ENCODE assay signal across 8 cellular contexts in the genomic region with DNA sequence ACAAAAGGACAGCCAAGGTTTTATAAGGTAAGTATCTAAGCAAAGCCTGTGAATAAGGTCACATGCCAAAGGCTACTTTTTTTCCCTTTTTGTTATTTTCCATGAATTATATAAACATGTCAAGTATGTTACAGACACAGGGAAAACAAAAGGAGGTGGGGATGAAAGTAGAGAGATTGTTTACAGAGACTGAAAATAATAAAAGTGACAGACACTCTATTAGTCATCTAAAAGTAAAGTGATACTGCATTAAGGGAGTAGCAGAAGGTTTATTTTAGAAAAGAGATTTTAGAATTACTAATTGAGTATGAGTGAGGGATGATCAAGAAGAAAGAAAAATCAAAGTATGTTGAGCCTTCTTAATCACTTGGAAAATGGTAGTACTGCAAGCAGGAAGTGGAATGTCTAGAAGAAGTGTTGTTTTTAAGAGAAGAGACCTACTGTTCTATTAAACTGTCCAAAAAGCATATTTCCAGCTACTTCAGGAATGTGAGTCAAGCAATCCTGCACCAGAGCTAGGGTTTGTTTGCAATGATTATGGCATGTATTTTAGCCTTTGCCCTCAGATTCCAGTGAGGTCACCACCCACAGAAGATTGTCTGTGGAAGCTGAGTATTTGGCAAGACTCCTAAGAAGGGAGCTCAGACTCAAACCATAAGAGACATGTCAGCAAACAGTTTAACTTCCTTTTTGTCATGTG.
DNase-seq lines count a peak whose midpoint lies in the region; ATAC-seq and TF ChIP-seq lines count a peak whose summit lies in the region.

No MANE protein-coding gene starts in this region.

- H3K4me3 Mint-ChIP-seq in natural killer cell treated with Interleukin-12 subunit alpha and Interleukin-12 subunit beta and Interleukin-15 and Interleukin-18, amount 100 ng/mL, for 72 hours, result peak overlapping the region; percentile 4

- peaks cover 0 to 6% of the 10 kb centered on the region in 2 donors for H3K4me1 Mint-ChIP-seq in natural killer cell treated with Interleukin-12 subunit alpha and Interleukin-12 subunit beta and Interleukin-15 and Interleukin-18, amount 100 ng/mL, for 72 hours (ENCODE audit: low read depth in 2 of 2)

- peak overlapping the region in 1 of 2 donors; percentile 63 for H3K27ac Mint-ChIP-seq in natural killer cell treated with Interleukin-12 subunit alpha and Interleukin-12 subunit beta and Interleukin-15 and Interleukin-18, amount 100 ng/mL, for 72 hours

- no peak for ATAC-seq in natural killer cell treated with Interleukin-12 subunit alpha and Interleukin-12 subunit beta and Interleukin-15 and Interleukin-18, amount 100 ng/mL, for 72 hours
- ATAC-seq in HG03095 (IDR thresholded peaks at IDR 0.05; ENCODE audit: unreplicated experiment), result no peak
- no peak for ATAC-seq in HG03469 (IDR thresholded peaks at IDR 0.05; ENCODE audit: unreplicated experiment)

- H3K4me3 ChIP-seq in AG10803 (ENCODE audit: low read length) (peak overlapping the region; percentile 30), epithelial cell of esophagus (ENCODE audit: low read length) (no peak overlapping the region)

- peaks cover 0 to 6% of the 10 kb centered on the region in 2 donors for H3K27me3 Mint-ChIP-seq in natural killer cell treated with Interleukin-12 subunit alpha and Interleukin-12 subunit beta and Interleukin-15 and Interleukin-18, amount 100 ng/mL, for 72 hours

- TF ChIP-seq CTCF in AG10803 (conservative IDR thresholded peaks at IDR 0.05; ENCODE audit: low read length), result no peak
- TF ChIP-seq CTCF in epithelial cell of esophagus (IDR thresholded peaks at IDR 0.05; ENCODE audit: insufficient read depth, low read depth, low read length, missing control alignments), result no peak

- DNase-seq in AG10803 (ENCODE audit: low read depth) (peak; percentile 95), NCI-H226 (peak; percentile 83), epithelial cell of esophagus (ENCODE audit: low read depth) (peak; percentile 38), NCI-H2081 (lab: John Stamatoyannopoulos, UW) (no peak), hypothalamus (lab: John Stamatoyannopoulos, UW) (no peak)
- DNase-seq in natural killer cell treated with Interleukin-12 subunit alpha and Interleukin-12 subunit beta and Interleukin-15 and Interleukin-18, amount 100 ng/mL, for 72 hours (ENCODE audit: low spot score), result no peak

- H3K9me3 Mint-ChIP-seq in natural killer cell treated with Interleukin-12 subunit alpha and Interleukin-12 subunit beta and Interleukin-15 and Interleukin-18, amount 100 ng/mL, for 72 hours, result no peaks in the 10 kb centered on the region

- no peaks in the 10 kb centered on the region for H3K36me3 Mint-ChIP-seq in natural killer cell treated with Interleukin-12 subunit alpha and Interleukin-12 subunit beta and Interleukin-15 and Interleukin-18, amount 100 ng/mL, for 72 hours

Comparison
In these comparisons a context has a peak if more than half of its experiments do, and no peak if none do; other contexts are left out.
1. DNase-seq: peak in AG10803 (single experiment), NCI-H226 (single experiment) and epithelial cell of esophagus (single experiment); none in natural killer cell treated with Interleukin-12 subunit alpha and Interleukin-12 subunit beta and Interleukin-15 and Interleukin-18, amount 100 ng/mL, for 72 hours (single experiment), NCI-H2081 (0 of 2) and hypothalamus (0 of 51).